In the genomic region with DNA sequence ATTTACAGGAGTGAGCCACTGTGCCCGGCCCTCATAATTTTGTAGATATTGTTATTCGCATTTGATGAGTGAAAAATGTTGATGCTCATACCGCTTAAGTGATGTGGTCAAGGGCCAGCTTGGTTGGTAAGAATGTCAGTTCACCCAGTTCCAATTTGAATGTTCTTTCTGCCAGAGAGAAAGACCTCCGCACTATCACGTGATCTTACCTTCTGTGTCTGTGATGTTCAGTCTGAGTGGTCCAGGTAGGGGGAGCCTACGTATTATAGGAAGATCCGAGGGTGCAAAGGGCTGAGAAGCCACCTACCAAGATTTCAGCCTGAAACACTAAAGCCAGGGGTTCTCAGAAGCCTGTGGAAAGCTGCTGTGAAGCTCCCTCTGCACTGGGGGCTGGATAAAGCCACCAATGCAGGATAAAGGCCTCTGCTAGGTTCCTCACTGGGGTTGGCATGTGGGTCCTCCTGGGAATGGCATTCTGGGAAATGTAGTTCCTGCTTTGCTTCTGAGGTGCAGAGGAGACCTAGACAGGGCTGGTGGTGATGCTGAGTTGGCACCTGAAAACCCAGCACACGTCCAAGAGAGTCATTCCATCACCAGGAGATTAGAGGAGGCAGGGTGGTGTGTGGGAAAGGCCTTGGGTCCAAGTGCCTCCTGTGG, we compare ENCODE assay signal across 21 cellular contexts.
DNase-seq lines count a peak whose midpoint lies in the region; ATAC-seq and TF ChIP-seq lines count a peak whose summit lies in the region.
"Had no signal": no experiment of that assay in that cellular context is flagged by ENCODE, and none has a peak within 500 bp of the region (broad histone marks: within the 10 kb centered on the region; RNA-seq: fewer than 3 reads in every experiment).

No MANE protein-coding gene starts in this region.

- no peak for ATAC-seq in activated T-cell treated with anti-CD3 and anti-CD28 coated beads, Interleukin-2, amount 50 U/mL, for 4 hours
- ATAC-seq in T-helper 17 cell (no peak), GM18858 (IDR thresholded peaks at IDR 0.05; ENCODE audit: unreplicated experiment) (no peak)
- ATAC-seq: stimulated activated naive B cell treated with anti-CD40 and anti-IgM and Interleukin-4, amounts not matched to agents 10 μg/mL and 1 μg/mL and 100 μg/mL, for 72 hours had no signal

- H3K27ac Mint-ChIP-seq in activated T-cell treated with anti-CD3 and anti-CD28 coated beads, Interleukin-2, amount 50 U/mL, for 24 hours: peak overlapping the region; percentile 57
- H3K27ac Mint-ChIP-seq in T-helper 17 cell: peak overlapping the region; percentile 86
- H3K27ac Mint-ChIP-seq: stimulated activated naive B cell treated with anti-CD40 and anti-IgM and Interleukin-4, amounts not matched to agents 10 μg/mL and 1 μg/mL and 100 μg/mL, for 72 hours had no signal

- no peak for TF ChIP-seq EP300 in esophagus muscularis mucosa (IDR thresholded peaks at IDR 0.05)
- TF ChIP-seq EP300 in stomach (IDR thresholded peaks at IDR 0.05): no peak

- no peak overlapping the region for H3K27ac ChIP-seq in esophagus muscularis mucosa (replicated peaks in 1 of 4)
- peak overlapping the region in 4 of 5 donors; percentile 19 to 54 (median 40) for H3K27ac ChIP-seq in stomach
- H3K27ac ChIP-seq in uterus: no peak overlapping the region
- H3K27ac ChIP-seq: KMS-11, left ventricle myocardium inferior, parathyroid adenoma had no signal

- H3K9me3 Mint-ChIP-seq in activated T-cell treated with anti-CD3 and anti-CD28 coated beads, Interleukin-2, amount 50 U/mL, for 24 hours: no peaks in the 10 kb centered on the region
- H3K9me3 Mint-ChIP-seq in activated T-cell treated with anti-CD3 and anti-CD28 coated beads, Interleukin-2, amount 50 U/mL, for 4 hours: no peaks in the 10 kb centered on the region

- H3K27me3 Mint-ChIP-seq in activated T-cell treated with anti-CD3 and anti-CD28 coated beads, Interleukin-2, amount 50 U/mL, for 24 hours: no peaks in the 10 kb centered on the region
- no peaks in the 10 kb centered on the region for H3K27me3 Mint-ChIP-seq in activated T-cell treated with anti-CD3 and anti-CD28 coated beads, Interleukin-2, amount 50 U/mL, for 4 hours (ENCODE audit: low read depth)
- no peaks in the 10 kb centered on the region for H3K27me3 Mint-ChIP-seq in T-helper 17 cell

- DNase-seq in activated T-cell treated with anti-CD3 and anti-CD28 coated beads, Interleukin-2, amount 50 U/mL, for 24 hours: no peak
- DNase-seq in activated T-cell treated with anti-CD3 and anti-CD28 coated beads, Interleukin-2, amount 50 U/mL, for 4 hours: no peak
- no peak for DNase-seq in T-helper 17 cell
- peak; percentile 57 for DNase-seq in esophagus muscularis mucosa (ENCODE audit: extremely low spot score)
- DNase-seq in stomach: no peak
- DNase-seq in cerebellar cortex (ENCODE audit: low spot score): no peak
- DNase-seq in uterus: no peak
- DNase-seq: ACHN; activated T-cell treated with anti-CD3 and anti-CD28 coated beads, Interleukin-2, amount 50 U/mL, for 48 hours; aorta; foreskin melanocyte; GOT3; left ventricle myocardium inferior; NCI-H1417; NCI-H2227 treated with DMSO at 0.1 percent for 48 hours; RPMI8226; stimulated activated naive B cell treated with anti-CD40 and anti-IgM and Interleukin-4, amounts not matched to agents 10 μg/mL and 1 μg/mL and 100 μg/mL, for 72 hours had no signal

- TF ChIP-seq CTCF in esophagus muscularis mucosa (IDR thresholded peaks at IDR 0.05): no peak
- TF ChIP-seq CTCF in stomach (IDR thresholded peaks at IDR 0.05): no peak
- no peak for TF ChIP-seq CTCF in uterus (IDR thresholded peaks at IDR 0.05)

- peaks cover 72% of the 10 kb centered on the region for H3K4me1 Mint-ChIP-seq in activated T-cell treated with anti-CD3 and anti-CD28 coated beads, Interleukin-2, amount 50 U/mL, for 24 hours (ENCODE audit: low read depth)
- peaks cover 72% of the 10 kb centered on the region for H3K4me1 Mint-ChIP-seq in activated T-cell treated with anti-CD3 and anti-CD28 coated beads, Interleukin-2, amount 50 U/mL, for 4 hours (ENCODE audit: low read depth)
- H3K4me1 Mint-ChIP-seq in T-helper 17 cell: peaks cover 45% of the 10 kb centered on the region

- intact Hi-C loops in esophagus muscularis mucosa (cut with DNase I): no loop called here
- intact Hi-C loops in stomach (cut with DNase I; ENCODE audit: low total_unique reads): no loop called here
- intact Hi-C loops in uterus (cut with DNase I; ENCODE audit: low total_unique reads): no loop called here

- no peak overlapping the region for H3K4me3 ChIP-seq in esophagus muscularis mucosa
- H3K4me3 ChIP-seq in stomach: no peak overlapping the region
- no peak overlapping the region for H3K4me3 ChIP-seq in uterus
- H3K4me3 ChIP-seq: left ventricle myocardium inferior, smooth muscle cell had no signal

- H3K27me3 ChIP-seq in esophagus muscularis mucosa: no peaks in the 10 kb centered on the region
- no peaks in the 10 kb centered on the region for H3K27me3 ChIP-seq in stomach
- no peaks in the 10 kb centered on the region for H3K27me3 ChIP-seq in uterus

- TF ChIP-seq POLR2A in esophagus muscularis mucosa (IDR thresholded peaks at IDR 0.05; ENCODE audit: low read depth): no peak
- TF ChIP-seq POLR2A in stomach (IDR thresholded peaks at IDR 0.05): no peak
- no peak for TF ChIP-seq POLR2A in uterus (IDR thresholded peaks at IDR 0.05)

- H3K4me3 Mint-ChIP-seq in activated T-cell treated with anti-CD3 and anti-CD28 coated beads, Interleukin-2, amount 50 U/mL, for 24 hours: no peak overlapping the region
- H3K4me3 Mint-ChIP-seq in activated T-cell treated with anti-CD3 and anti-CD28 coated beads, Interleukin-2, amount 50 U/mL, for 4 hours: no peak overlapping the region
- H3K4me3 Mint-ChIP-seq in T-helper 17 cell: peak overlapping the region; percentile 36
- H3K4me3 Mint-ChIP-seq: stimulated activated naive B cell treated with anti-CD40 and anti-IgM and Interleukin-4, amounts not matched to agents 10 μg/mL and 1 μg/mL and 100 μg/mL, for 72 hours had no signal

- H3K9me3 ChIP-seq in T-helper 17 cell (ENCODE audit: control insufficient read depth, low read length, poor library complexity, severe bottlenecking) (no peaks in the 10 kb centered on the region), esophagus muscularis mucosa (no peaks in the 10 kb centered on the region), stomach (no peaks in the 10 kb centered on the region), uterus (no peaks in the 10 kb centered on the region)
- H3K9me3 ChIP-seq: left ventricle myocardium inferior had no signal

- 91% methylated on average over 8 of the region's 8 CpGs for WGBS in esophagus muscularis mucosa
- WGBS in stomach, 5 donors: 78 to 92% (median 90%) methylated on average over 8 of the region's 8 CpGs

- H3K36me3 ChIP-seq in esophagus muscularis mucosa (no peaks in the 10 kb centered on the region), stomach (no peaks in the 10 kb centered on the region), uterus (no peaks in the 10 kb centered on the region)
- H3K36me3 ChIP-seq: left ventricle myocardium inferior had no signal

- no peaks in the 10 kb centered on the region for H3K36me3 Mint-ChIP-seq in activated T-cell treated with anti-CD3 and anti-CD28 coated beads, Interleukin-2, amount 50 U/mL, for 24 hours (ENCODE audit: low read depth)
- no peaks in the 10 kb centered on the region for H3K36me3 Mint-ChIP-seq in activated T-cell treated with anti-CD3 and anti-CD28 coated beads, Interleukin-2, amount 50 U/mL, for 4 hours (ENCODE audit: insufficient read depth)
- peaks cover 2% of the 10 kb centered on the region for H3K36me3 Mint-ChIP-seq in T-helper 17 cell (ENCODE audit: low read depth)

- H3K4me1 ChIP-seq in esophagus muscularis mucosa (peaks cover 0 to 7% (median 1%) of the 10 kb centered on the region in 4 donors), stomach (peaks cover 0 to 6% (median 3%) of the 10 kb centered on the region in 4 donors), uterus (no peaks in the 10 kb centered on the region)
- H3K4me1 ChIP-seq: parathyroid adenoma had no signal

Comparison
In these comparisons a context has a peak if more than half of its experiments do, and no peak if none do; other contexts are left out.
1. H3K27ac ChIP-seq: peak in stomach (4 of 5); none in esophagus muscularis mucosa (0 of 4) and uterus (0 of 2).